ENCODE assay signal across 15 cellular contexts in genomic region chr6:44665683-44666082, GRCh38.
"Had no signal": no experiment of that assay in that cellular context is flagged by ENCODE, and none has a peak within 500 bp of the region (broad histone marks: within the 10 kb centered on the region; RNA-seq: fewer than 3 reads in every experiment).

No MANE protein-coding gene starts in this region.

- DNase-seq: activated CD4-positive, alpha-beta T cell treated with anti-CD3 and anti-CD28 coated beads for 48 hours; activated CD4-positive, CD25-positive, alpha-beta regulatory T cell; activated CD8-positive, alpha-beta T cell treated with anti-CD3 and anti-CD28 coated beads, Interleukin-2, amount 10 ng/mL, durations not matched to agents 7 days and 5 days; activated naive CD4-positive, alpha-beta T cell treated with anti-CD3 and anti-CD28 coated beads for 36 hours; activated T-cell treated with anti-CD3 and anti-CD28 coated beads, Interleukin-2, amount 50 U/mL, for 24 hours; anterior cingulate cortex; brain microvascular endothelial cell; heart right ventricle; left lung; nephron progenitor cell; occipital lobe; stimulated activated naive CD8-positive, alpha-beta T cell treated with anti-CD3 and anti-CD28 coated beads, Interleukin-15, amount 100 ng/mL, for 72 hours; testis had no signal

- H3K36me3 ChIP-seq: brain microvascular endothelial cell, heart right ventricle, left lung had no signal

- H3K27me3 ChIP-seq: brain microvascular endothelial cell, left lung, testis had no signal

- H3K4me3 ChIP-seq: coronary artery, heart right ventricle, left lung, testis had no signal

- ATAC-seq: activated CD8-positive, alpha-beta T cell treated with anti-CD3 and anti-CD28 coated beads, Interleukin-2, amount 10 ng/mL, durations not matched to agents 7 days and 5 days; esophagus mucosa; heart right ventricle; left lung; stimulated activated naive CD8-positive, alpha-beta T cell treated with anti-CD3 and anti-CD28 coated beads, Interleukin-15, amount 100 ng/mL, for 72 hours had no signal

- H3K4me1 ChIP-seq: testis had no signal

- H3K9me3 ChIP-seq: heart right ventricle, left lung, testis had no signal

- H3K27ac ChIP-seq: brain microvascular endothelial cell, coronary artery, left lung, testis had no signal
